8 cellular contexts compared by ENCODE assay signal in genomic region chr11:67316882-67317364, GRCh38.
DNase-seq lines count a peak whose midpoint lies in the region; ATAC-seq, FAIRE-seq and TF ChIP-seq lines count a peak whose summit lies in the region.

No MANE protein-coding gene starts in this region.

- DNase-seq in COLO829 (ENCODE audit: low spot score) (peak; percentile 66), NCI-H510A treated with DMSO at 0.1 percent for 48 hours (lab: John Stamatoyannopoulos, UW) (peak; percentile 87), dedifferentiated amniotic fluid mesenchymal stem cell (ENCODE audit: extremely low spot score) (peak; percentile 39), middle frontal gyrus (ENCODE audit: extremely low spot score, low spot score) (peak; percentile 20), KBM-7 (no peak), D721Med (ENCODE audit: insufficient read length, low spot score) (no peak)

- no peak for FAIRE-seq in D721Med (lab: Jason Lieb, UNC)

- in situ Hi-C loops in KBM-7 (cut with MboI; ENCODE audit: low pct_unique_long_range_greater_than_20kb, low sequenced_read_pairs) = no loop called here

- peak; percentile 16 for ATAC-seq in GM21619 (IDR thresholded peaks at IDR 0.05; ENCODE audit: unreplicated experiment)
- no peak for ATAC-seq in GM18868 (IDR thresholded peaks at IDR 0.05; ENCODE audit: unreplicated experiment)

- TF ChIP-seq CTCF in D721Med (IDR thresholded peaks at IDR 0.05; ENCODE audit: insufficient read depth, missing control alignments) = no peak

Comparison
In these comparisons a context has a peak if more than half of its experiments do, and no peak if none do; other contexts are left out.
1. DNase-seq: peak in COLO829 (single experiment), NCI-H510A treated with DMSO at 0.1 percent for 48 hours (single experiment), dedifferentiated amniotic fluid mesenchymal stem cell (single experiment) and middle frontal gyrus (single experiment); none in KBM-7 (single experiment) and D721Med (single experiment).